12 cellular contexts compared by ENCODE assay signal in genomic region chr2:19898592-19899329, GRCh38. TPM values are rescaled to one million over a fixed set of nuclear protein-coding genes. Genes with fewer than 3 reads are reported as not detected.
A peak's percentile ranks its signal among the peaks of the same experiment; 100 is the strongest.
DNase-seq lines count a peak whose midpoint lies in the region; ATAC-seq and TF ChIP-seq lines count a peak whose summit lies in the region.
"Had no signal": no experiment of that assay in that cellular context is flagged by ENCODE, and none has a peak within 500 bp of the region (broad histone marks: within the 10 kb centered on the region; RNA-seq: fewer than 3 reads in every experiment).

No MANE protein-coding gene starts in this region.

- intact Hi-C loops in activated CD4-positive, alpha-beta T cell treated with anti-CD3 and anti-CD28 coated beads, Interleukin-2, amount 10 ng/mL, durations not matched to agents 24 days and 14 days (cut with micrococcal nuclease): no loop called here

- H3K36me3 ChIP-seq in KOPT-K1 (ENCODE audit: insufficient read depth, low read length) (peaks cover 7% of the 10 kb centered on the region), adipocyte (ENCODE audit: control insufficient read depth, insufficient read depth, low read length, severe bottlenecking) (no peaks in the 10 kb centered on the region)

- peak overlapping the region; percentile 38 for H3K9ac ChIP-seq in adipocyte (ENCODE audit: low read length)

- peak overlapping the region; percentile 68 for H3K4me3 ChIP-seq in adipocyte (ENCODE audit: low read length)

- H3K9me3 Mint-ChIP-seq in activated CD4-positive, alpha-beta T cell treated with anti-CD3 and anti-CD28 coated beads, Interleukin-2, amount 10 ng/mL, durations not matched to agents 24 days and 14 days: no peaks in the 10 kb centered on the region
- H3K9me3 Mint-ChIP-seq in progenitor cell of endocrine pancreas (ENCODE audit: low read depth) (no peaks in the 10 kb centered on the region), glutamatergic neuron (ENCODE audit: unreplicated experiment) (peaks cover 8% of the 10 kb centered on the region)
- H3K9me3 Mint-ChIP-seq: activated T-helper 2 cell treated with anti-CD3 and anti-CD28 coated beads, Interferon-gamma antibody, Interleukin-2, Interleukin-4, amounts not matched to agents 10 μg/mL and 5 μg/mL and 100 μg/mL, durations not matched to agents 14 hours and 24 hours and 36 hours had no signal

- peak overlapping the region; percentile 39 for H3K4me3 Mint-ChIP-seq in activated CD4-positive, alpha-beta T cell treated with anti-CD3 and anti-CD28 coated beads, Interleukin-2, amount 10 ng/mL, durations not matched to agents 24 days and 14 days
- peak overlapping the region; percentile 2 for H3K4me3 Mint-ChIP-seq in progenitor cell of endocrine pancreas (ENCODE audit: low read depth)
- H3K4me3 Mint-ChIP-seq in glutamatergic neuron (ENCODE audit: unreplicated experiment): no peak overlapping the region
- H3K4me3 Mint-ChIP-seq: B cell had no signal

- H3K4me1 Mint-ChIP-seq in activated CD4-positive, alpha-beta T cell treated with anti-CD3 and anti-CD28 coated beads, Interleukin-2, amount 10 ng/mL, durations not matched to agents 24 days and 14 days: peaks cover 46% of the 10 kb centered on the region
- H3K4me1 Mint-ChIP-seq in progenitor cell of endocrine pancreas (ENCODE audit: low read depth) (peaks cover 30% of the 10 kb centered on the region), glutamatergic neuron (ENCODE audit: low read depth, unreplicated experiment) (peaks cover 11% of the 10 kb centered on the region)

- H3K9me3 ChIP-seq in KOPT-K1 (ENCODE audit: insufficient read depth, low read length, poor library complexity, severe bottlenecking) (no peaks in the 10 kb centered on the region), adipocyte (ENCODE audit: control insufficient read depth, low read length) (no peaks in the 10 kb centered on the region)

- peak; percentile 53 for DNase-seq in activated CD4-positive, alpha-beta T cell treated with anti-CD3 and anti-CD28 coated beads, Interleukin-2, amount 10 ng/mL, durations not matched to agents 24 days and 14 days
- no peak for DNase-seq in activated CD4-positive, alpha-beta T cell treated with anti-CD3 and anti-CD28 coated beads, Interleukin-2, amount 50 U/mL, for 1 hour
- DNase-seq in adipocyte (ENCODE audit: low read depth): no peak
- DNase-seq in progenitor cell of endocrine pancreas (ENCODE audit: low spot score, unreplicated experiment): no peak
- no peak for DNase-seq in central memory CD4-positive, alpha-beta T cell
- DNase-seq in glutamatergic neuron: no peak
- DNase-seq: NCI-H1694 treated with DMSO at 0.1 percent for 48 hours; stimulated activated CD4-positive, alpha-beta T cell treated with anti-CD3 and anti-CD28 coated beads, Interleukin-1b, Interleukin-23, amount 100 ng/mL, for 48 hours had no signal

- H3K27ac Mint-ChIP-seq in activated CD4-positive, alpha-beta T cell treated with anti-CD3 and anti-CD28 coated beads, Interleukin-2, amount 10 ng/mL, durations not matched to agents 24 days and 14 days: peak overlapping the region; percentile 25
- H3K27ac Mint-ChIP-seq in progenitor cell of endocrine pancreas (no peak overlapping the region), glutamatergic neuron (ENCODE audit: unreplicated experiment) (no peak overlapping the region)
- H3K27ac Mint-ChIP-seq: activated T-helper 2 cell treated with anti-CD3 and anti-CD28 coated beads, Interferon-gamma antibody, Interleukin-2, Interleukin-4, amounts not matched to agents 10 μg/mL and 5 μg/mL and 100 μg/mL, durations not matched to agents 14 hours and 24 hours and 36 hours; B cell had no signal

- H3K36me3 Mint-ChIP-seq in activated CD4-positive, alpha-beta T cell treated with anti-CD3 and anti-CD28 coated beads, Interleukin-2, amount 10 ng/mL, durations not matched to agents 24 days and 14 days (ENCODE audit: low read depth): peaks cover 19% of the 10 kb centered on the region
- H3K36me3 Mint-ChIP-seq in progenitor cell of endocrine pancreas (ENCODE audit: insufficient read depth): no peaks in the 10 kb centered on the region
- H3K36me3 Mint-ChIP-seq in glutamatergic neuron (ENCODE audit: unreplicated experiment): no peaks in the 10 kb centered on the region

- H3K27ac ChIP-seq in KOPT-K1 (ENCODE audit: low read depth, low read length, poor library complexity, severe bottlenecking): peak overlapping the region; percentile 50

- no peaks in the 10 kb centered on the region for H3K27me3 ChIP-seq in adipocyte (replicated peaks; ENCODE audit: control insufficient read depth, insufficient read depth, low read length)

- peaks cover 63% of the 10 kb centered on the region for H3K4me1 ChIP-seq in adipocyte (ENCODE audit: control insufficient read depth, insufficient read depth, low read length)

- no peak for ATAC-seq in HG02885 (IDR thresholded peaks at IDR 0.05; ENCODE audit: poor library complexity, unreplicated experiment)

- TF ChIP-seq CTCF in progenitor cell of endocrine pancreas (IDR thresholded peaks at IDR 0.05; ENCODE audit: unreplicated experiment) (no peak), glutamatergic neuron (IDR thresholded peaks at IDR 0.05; ENCODE audit: partially characterized antibody, unreplicated experiment) (no peak)

- H3K27me3 Mint-ChIP-seq in activated CD4-positive, alpha-beta T cell treated with anti-CD3 and anti-CD28 coated beads, Interleukin-2, amount 10 ng/mL, durations not matched to agents 24 days and 14 days: peaks cover 2% of the 10 kb centered on the region
- H3K27me3 Mint-ChIP-seq in progenitor cell of endocrine pancreas (no peaks in the 10 kb centered on the region), glutamatergic neuron (ENCODE audit: unreplicated experiment) (peaks cover 5% of the 10 kb centered on the region)

RNA-seq across cellular contexts. Expression of gene TTC32, which starts 3.0 kb away (rescaled TPM):
- 10.5 and 11.0 TPM in 2 replicates for total RNA-seq in activated CD4-positive, alpha-beta T cell treated with anti-CD3 and anti-CD28 coated beads, Interleukin-2, amount 10 ng/mL, durations not matched to agents 24 days and 14 days
- total RNA-seq in progenitor cell of endocrine pancreas (13.2 and 15.6 TPM in 2 replicates), glutamatergic neuron (ENCODE audit: unreplicated experiment) (15.3 TPM)
